1 cellular context compared by ENCODE assay signal in genomic region chr2:177970670-177971454, GRCh38.
TF ChIP-seq lines count a peak whose summit lies in the region.

No MANE protein-coding gene starts in this region.

TF ChIP-seq in HEK293, 187 proteins besides CTCF, POLR2A, EP300 and RAD21:
- peak; percentile 58 for TF ChIP-seq ZFHX2 (tag by site-specific recombination; conservative IDR thresholded peaks at IDR 0.05)
- TF ChIP-seq ZNF513 (tag by site-specific recombination; IDR thresholded peaks at IDR 0.05) = no peak
- peak; percentile 20; the same call in 1 of the 2 replicates for TF ChIP-seq EGR2 (tag by site-specific recombination; IDR thresholded peaks at IDR 0.05; ENCODE audit: low read depth)
TF ChIP-seq in HEK293: peak in this region for 2.
